Comparison of ENCODE assay signal across 23 cellular contexts in the genomic region with DNA sequence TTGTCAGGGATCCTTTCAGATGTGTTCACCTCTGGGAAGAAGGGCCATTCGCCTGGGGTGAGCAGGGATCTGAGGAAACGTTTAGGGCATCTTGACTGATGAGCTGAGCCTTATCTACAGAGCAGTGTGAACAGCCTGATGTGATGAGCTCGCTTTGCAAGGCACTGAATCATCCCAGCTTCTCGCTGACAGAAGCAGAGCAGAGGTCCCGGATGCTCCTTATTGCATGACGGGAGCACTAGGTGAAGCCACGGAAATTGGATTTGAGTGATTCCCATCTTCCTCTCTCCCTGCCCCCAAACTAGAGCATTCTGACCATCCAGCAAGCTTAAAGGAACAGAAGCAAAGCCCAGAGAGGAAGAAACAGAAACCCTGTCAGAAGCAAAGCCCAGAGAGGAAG. TPM values are rescaled to one million over a fixed set of nuclear protein-coding genes. Genes with fewer than 3 reads are reported as not detected.
"Had no signal": no experiment of that assay in that cellular context is flagged by ENCODE, and none has a peak within 500 bp of the region (broad histone marks: within the 10 kb centered on the region; RNA-seq: fewer than 3 reads in every experiment).

No MANE protein-coding gene starts in this region.

- H3K4me1 ChIP-seq: esophagus muscularis mucosa, psoas muscle, testis, tibial nerve, upper lobe of right lung had no signal

- H3K27ac Mint-ChIP-seq: dendritic cell treated with granulocyte-macrophage colony-stimulating factor and Interleukin-4, amounts not matched to agents 40 ng/mL and 50 ng/mL, for 4 days; effector memory CD8-positive, alpha-beta T cell; naive thymus-derived CD8-positive, alpha-beta T cell; stimulated activated naive B cell treated with anti-CD40 and anti-IgM and Interleukin-4, amounts not matched to agents 10 μg/mL and 1 μg/mL and 100 μg/mL, for 72 hours; stimulated activated naive CD8-positive, alpha-beta T cell treated with anti-CD3 and anti-CD28 coated beads, Interleukin-15, amount 100 ng/mL, for 72 hours had no signal

- H3K27ac ChIP-seq: epithelial cell of prostate, esophagus muscularis mucosa, gastrocnemius medialis, psoas muscle, skin epidermis, testis, tibial nerve, upper lobe of right lung had no signal

- H3K9me3 Mint-ChIP-seq: dendritic cell treated with granulocyte-macrophage colony-stimulating factor and Interleukin-4, amounts not matched to agents 40 ng/mL and 50 ng/mL, for 4 days; effector memory CD8-positive, alpha-beta T cell; stimulated activated naive B cell treated with anti-CD40 and anti-IgM and Interleukin-4, amounts not matched to agents 10 μg/mL and 1 μg/mL and 100 μg/mL, for 72 hours; stimulated activated naive CD8-positive, alpha-beta T cell treated with anti-CD3 and anti-CD28 coated beads, Interleukin-15, amount 100 ng/mL, for 72 hours had no signal

- ATAC-seq: effector memory CD8-positive, alpha-beta T cell; gastrocnemius medialis; left colon; mucosa of descending colon; naive thymus-derived CD8-positive, alpha-beta T cell; psoas muscle; sciatic nerve; stimulated activated naive B cell treated with anti-CD40 and anti-IgM and Interleukin-4, amounts not matched to agents 10 μg/mL and 1 μg/mL and 100 μg/mL, for 72 hours; stimulated activated naive CD8-positive, alpha-beta T cell treated with anti-CD3 and anti-CD28 coated beads, Interleukin-15, amount 100 ng/mL, for 72 hours; upper lobe of right lung had no signal

- H3K4me1 Mint-ChIP-seq: naive thymus-derived CD8-positive, alpha-beta T cell; stimulated activated naive B cell treated with anti-CD40 and anti-IgM and Interleukin-4, amounts not matched to agents 10 μg/mL and 1 μg/mL and 100 μg/mL, for 72 hours; stimulated activated naive CD8-positive, alpha-beta T cell treated with anti-CD3 and anti-CD28 coated beads, Interleukin-15, amount 100 ng/mL, for 72 hours had no signal

- H3K36me3 ChIP-seq: esophagus muscularis mucosa, gastrocnemius medialis, tibial nerve, upper lobe of right lung had no signal

- DNase-seq: cerebellar nuclear complex; effector memory CD8-positive, alpha-beta T cell; gastrocnemius medialis; kidney; left colon; mucosa of descending colon; naive thymus-derived CD8-positive, alpha-beta T cell; psoas muscle; stimulated activated CD4-positive, alpha-beta T cell treated with anti-CD3 and anti-CD28 coated beads, Interleukin-2, amount 100 ng/mL, for 24 hours; stimulated activated CD4-positive, alpha-beta T cell treated with anti-CD3 and anti-CD28 coated beads, Interleukin-4, amount 100 ng/mL, for 4 hours; stimulated activated naive B cell treated with anti-CD40 and anti-IgM and Interleukin-4, amounts not matched to agents 10 μg/mL and 1 μg/mL and 100 μg/mL, for 72 hours; stimulated activated naive CD8-positive, alpha-beta T cell treated with anti-CD3 and anti-CD28 coated beads, Interleukin-15, amount 100 ng/mL, for 72 hours; testis; upper lobe of right lung had no signal

- H3K27me3 ChIP-seq: gastrocnemius medialis, testis, tibial nerve had no signal

- H3K4me3 Mint-ChIP-seq: dendritic cell treated with granulocyte-macrophage colony-stimulating factor and Interleukin-4, amounts not matched to agents 40 ng/mL and 50 ng/mL, for 4 days; effector memory CD8-positive, alpha-beta T cell; naive thymus-derived CD8-positive, alpha-beta T cell; stimulated activated naive B cell treated with anti-CD40 and anti-IgM and Interleukin-4, amounts not matched to agents 10 μg/mL and 1 μg/mL and 100 μg/mL, for 72 hours; stimulated activated naive CD8-positive, alpha-beta T cell treated with anti-CD3 and anti-CD28 coated beads, Interleukin-15, amount 100 ng/mL, for 72 hours had no signal

- H3K9me3 ChIP-seq: esophagus muscularis mucosa, gastrocnemius medialis, mucosa of descending colon, psoas muscle, testis, tibial nerve, upper lobe of right lung had no signal

- H3K4me3 ChIP-seq: esophagus muscularis mucosa, gastrocnemius medialis, mucosa of descending colon, psoas muscle, skin epidermis, testis, tibial nerve, upper lobe of right lung had no signal

- H3K36me3 Mint-ChIP-seq: naive thymus-derived CD8-positive, alpha-beta T cell; stimulated activated naive B cell treated with anti-CD40 and anti-IgM and Interleukin-4, amounts not matched to agents 10 μg/mL and 1 μg/mL and 100 μg/mL, for 72 hours had no signal

RNA-seq across cellular contexts. Expression of a gene that starts 46.5 kb away (rescaled TPM):
- total RNA-seq: fibroblast of villous mesenchyme; lung microvascular endothelial cell; mesenteric fat pad; naive thymus-derived CD8-positive, alpha-beta T cell had no signal
